1 cellular context compared by ENCODE assay signal in genomic region chr21:44327603-44327974, GRCh38.
TF ChIP-seq lines count a peak whose summit lies in the region.

No MANE protein-coding gene starts in this region.

TF ChIP-seq in GM12878, 131 proteins besides CTCF, POLR2A, EP300 and RAD21:
- TF ChIP-seq, protein P1, sequence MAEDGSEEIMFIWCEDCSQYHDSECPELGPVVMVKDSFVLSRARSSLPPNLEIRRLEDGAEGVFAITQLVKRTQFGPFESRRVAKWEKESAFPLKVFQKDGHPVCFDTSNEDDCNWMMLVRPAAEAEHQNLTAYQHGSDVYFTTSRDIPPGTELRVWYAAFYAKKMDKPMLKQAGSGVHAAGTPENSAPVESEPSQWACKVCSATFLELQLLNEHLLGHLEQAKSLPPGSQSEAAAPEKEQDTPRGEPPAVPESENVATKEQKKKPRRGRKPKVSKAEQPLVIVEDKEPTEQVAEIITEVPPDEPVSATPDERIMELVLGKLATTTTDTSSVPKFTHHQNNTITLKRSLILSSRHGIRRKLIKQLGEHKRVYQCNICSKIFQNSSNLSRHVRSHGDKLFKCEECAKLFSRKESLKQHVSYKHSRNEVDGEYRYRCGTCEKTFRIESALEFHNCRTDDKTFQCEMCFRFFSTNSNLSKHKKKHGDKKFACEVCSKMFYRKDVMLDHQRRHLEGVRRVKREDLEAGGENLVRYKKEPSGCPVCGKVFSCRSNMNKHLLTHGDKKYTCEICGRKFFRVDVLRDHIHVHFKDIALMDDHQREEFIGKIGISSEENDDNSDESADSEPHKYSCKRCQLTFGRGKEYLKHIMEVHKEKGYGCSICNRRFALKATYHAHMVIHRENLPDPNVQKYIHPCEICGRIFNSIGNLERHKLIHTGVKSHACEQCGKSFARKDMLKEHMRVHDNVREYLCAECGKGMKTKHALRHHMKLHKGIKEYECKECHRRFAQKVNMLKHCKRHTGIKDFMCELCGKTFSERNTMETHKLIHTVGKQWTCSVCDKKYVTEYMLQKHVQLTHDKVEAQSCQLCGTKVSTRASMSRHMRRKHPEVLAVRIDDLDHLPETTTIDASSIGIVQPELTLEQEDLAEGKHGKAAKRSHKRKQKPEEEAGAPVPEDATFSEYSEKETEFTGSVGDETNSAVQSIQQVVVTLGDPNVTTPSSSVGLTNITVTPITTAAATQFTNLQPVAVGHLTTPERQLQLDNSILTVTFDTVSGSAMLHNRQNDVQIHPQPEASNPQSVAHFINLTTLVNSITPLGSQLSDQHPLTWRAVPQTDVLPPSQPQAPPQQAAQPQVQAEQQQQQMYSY (CRISPR knock-in tag; IDR thresholded peaks at IDR 0.05): no peak
- TF ChIP-seq KAT2A (conservative IDR thresholded peaks at IDR 0.05; ENCODE audit: control insufficient read depth, low read depth, low read length) (no peak), PML (IDR thresholded peaks at IDR 0.05; ENCODE audit: low read length) (0 out of 2 replicates have a peak, but pooled peaks have one; percentile 32)
